Comparison of ENCODE assay signal across 13 cellular contexts in genomic region chr6:137731960-137732616, GRCh38.
A peak's percentile ranks its signal among the peaks of the same experiment; 100 is the strongest.
DNase-seq lines count a peak whose midpoint lies in the region; ATAC-seq and TF ChIP-seq lines count a peak whose summit lies in the region.
"Had no signal": no experiment of that assay in that cellular context is flagged by ENCODE, and none has a peak within 500 bp of the region (broad histone marks: within the 10 kb centered on the region; RNA-seq: fewer than 3 reads in every experiment).

No MANE protein-coding gene starts in this region.

- ATAC-seq in HCT116 (peak; percentile 44; the same call in 1 of the 2 replicates), GM21737 (IDR thresholded peaks at IDR 0.05; ENCODE audit: unreplicated experiment) (no peak)

- H3K79me2 ChIP-seq in HCT116 (ENCODE audit: insufficient read depth, low read length) (no peaks in the 10 kb centered on the region), PC-9 (ENCODE audit: low read depth) (no peaks in the 10 kb centered on the region)

- H3K9ac ChIP-seq in HCT116 (ENCODE audit: low read length) (no peak overlapping the region), skeletal muscle satellite cell (ENCODE audit: low read depth, low read length) (peak overlapping the region; percentile 17)

- H2AFZ ChIP-seq in HCT116 (ENCODE audit: low read depth, low read length, poor library complexity, severe bottlenecking) (peak overlapping the region; percentile 79), PC-9 (peak overlapping the region; percentile 10; the same call in 1 of the 2 replicates)

- H3K4me3 ChIP-seq in HCT116 (replicated peaks in 1 of 2; ENCODE audit: low read depth in 1 of 2, low read length in 2 of 2) = no peak overlapping the region
- H3K4me3 ChIP-seq in PC-9 = no peak overlapping the region
- peak overlapping the region; percentile 6 for H3K4me3 ChIP-seq in skeletal muscle satellite cell (ENCODE audit: low read length)
- H3K4me3 ChIP-seq in BE2C (ENCODE audit: low read depth, low read length) = no peak overlapping the region
- H3K4me3 ChIP-seq in Peyer's patch = no peak overlapping the region
- H3K4me3 ChIP-seq: transverse colon had no signal

- intact Hi-C loops in HCT116 (cut with micrococcal nuclease) (no loop called here), PC-9 (cut with micrococcal nuclease; ENCODE audit: unreplicated experiment) (no loop called here)

- H3K9me3 ChIP-seq in HCT116 (ENCODE audit: control insufficient read depth in 1 of 2, insufficient read depth in 1 of 2, low read depth in 1 of 2, low read length in 2 of 2) (no peaks in the 10 kb centered on the region), PC-9 (ENCODE audit: insufficient read depth, low read depth) (no peaks in the 10 kb centered on the region), skeletal muscle satellite cell (replicated peaks; ENCODE audit: low read length) (no peaks in the 10 kb centered on the region), BE2C (no peaks in the 10 kb centered on the region), Peyer's patch (no peaks in the 10 kb centered on the region)
- H3K9me3 ChIP-seq: transverse colon had no signal

- no peak for TF ChIP-seq RAD21 in HCT116 (IDR thresholded peaks at IDR 0.05; ENCODE audit: low read depth)

- no TSS peak for BruUV-seq in HCT116 (replicated peaks; lab: Mats Ljungman, UMichigan)
- no TSS peak for BruUV-seq in PC-9 (replicated peaks; lab: Mats Ljungman, UMichigan)

- H3K27ac ChIP-seq in HCT116 (ENCODE audit: low read depth, low read length) (no peak overlapping the region), PC-9 (peak overlapping the region; percentile 49), epithelial cell of prostate (peak overlapping the region; percentile 60), Peyer's patch (no peak overlapping the region)

- POLR2A ChIA-PET in HCT116 (lab: Charles Lee) (interaction anchor here (0.6 kb wide), 1 partner anchor 26 kb away, joined by 3 read pairs; no protein-coding TSS in a partner anchor), PC-9 (lab: Charles Lee; ENCODE audit: unreplicated experiment) (interaction anchor here (0.6 kb wide), 1 partner anchor 749 kb away, joined by 5 read pairs; no protein-coding TSS in a partner anchor)

- RAD21 ChIA-PET in HCT116 (lab: Charles Lee; ENCODE audit: low non-redundant PET in 1 of 2, low total read pairs in 2 of 2, uncharacterized antibody in 2 of 2, unreplicated experiment in 2 of 2) = no interaction called here

- H3K4me1 ChIP-seq in HCT116 (ENCODE audit: control insufficient read depth in 1 of 2, insufficient read depth in 2 of 2, low read length in 2 of 2) (peaks cover 0 to 14% of the 10 kb centered on the region in 2 experiments; a peak in 2 of 4 replicates), PC-9 (replicated peaks; ENCODE audit: insufficient read depth) (peaks cover 59% of the 10 kb centered on the region), skeletal muscle satellite cell (ENCODE audit: control insufficient read depth, insufficient read depth, low read length) (peaks cover 41% of the 10 kb centered on the region), BE2C (no peaks in the 10 kb centered on the region), Peyer's patch (no peaks in the 10 kb centered on the region)

- CTCF ChIA-PET in HCT116 (lab: Charles Lee) = interaction anchor here (0.9 kb wide), 1 partner anchor 24 kb away, joined by 3 read pairs; no protein-coding TSS in a partner anchor
- CTCF ChIA-PET in PC-9 (lab: Charles Lee) = no interaction called here

- H3K36me3 ChIP-seq in HCT116 (ENCODE audit: control insufficient read depth in 1 of 2, insufficient read depth in 2 of 2, low read length in 2 of 2) (no peaks in the 10 kb centered on the region), PC-9 (ENCODE audit: low read depth) (no peaks in the 10 kb centered on the region), skeletal muscle satellite cell (ENCODE audit: insufficient read depth, low read length) (no peaks in the 10 kb centered on the region), BE2C (no peaks in the 10 kb centered on the region), Peyer's patch (no peaks in the 10 kb centered on the region)
- H3K36me3 ChIP-seq: transverse colon had no signal

- no peaks in the 10 kb centered on the region for H3K27me3 ChIP-seq in HCT116 (ENCODE audit: insufficient read depth, low read length)
- no peaks in the 10 kb centered on the region for H3K27me3 ChIP-seq in PC-9 (ENCODE audit: insufficient read depth, low read depth)
- no peaks in the 10 kb centered on the region for H3K27me3 ChIP-seq in skeletal muscle satellite cell (ENCODE audit: control insufficient read depth, insufficient read depth, low read length)
- no peaks in the 10 kb centered on the region for H3K27me3 ChIP-seq in BE2C
- H3K27me3 ChIP-seq in Peyer's patch = no peaks in the 10 kb centered on the region
- H3K27me3 ChIP-seq: transverse colon had no signal

- peak overlapping the region; percentile 33 for H3K4me2 ChIP-seq in HCT116 (ENCODE audit: low read length)
- H3K4me2 ChIP-seq in PC-9 = peak overlapping the region; percentile 39
- peak overlapping the region; percentile 60 for H3K4me2 ChIP-seq in skeletal muscle satellite cell (ENCODE audit: low read length)

- H3K9me2 ChIP-seq in HCT116 (ENCODE audit: insufficient read depth) (no peaks in the 10 kb centered on the region), PC-9 (ENCODE audit: insufficient read depth) (no peaks in the 10 kb centered on the region)

- no peak for TF ChIP-seq CTCF in HCT116 (IDR thresholded peaks at IDR 0.05 in 2 of 3, conservative IDR thresholded peaks at IDR 0.05 in 1 of 3; ENCODE audit: borderline replicate concordance in 1 of 3, insufficient read depth in 1 of 3, low read depth in 2 of 3, low read length in 2 of 3)
- no peak for TF ChIP-seq CTCF in PC-9 (conservative IDR thresholded peaks at IDR 0.05)
- TF ChIP-seq CTCF in BE2C (IDR thresholded peaks at IDR 0.05; ENCODE audit: low read depth, low read length) = no peak
- no peak for TF ChIP-seq CTCF in Peyer's patch (IDR thresholded peaks at IDR 0.05)

- H3F3A ChIP-seq in PC-9 (ENCODE audit: insufficient read depth, low read depth) = peaks cover 59% of the 10 kb centered on the region

- DNase-seq in HCT116 (ENCODE audit: low read depth, low spot score) (no peak), PC-9 (peak in 1 of 2 experiments; percentile 87), epithelial cell of prostate (ENCODE audit: low read depth, low spot score) (no peak), NCI-H1417 treated with DMSO at 0.1 percent for 48 hours (lab: John Stamatoyannopoulos, UW) (no peak), BE2C (no peak), Peyer's patch (no peak)
- DNase-seq: anterior cingulate cortex, GDM1, NCI-H1048, NCI-H526, transverse colon had no signal

- H4K20me1 ChIP-seq in HCT116 (ENCODE audit: insufficient read depth) (no peaks in the 10 kb centered on the region), PC-9 (ENCODE audit: insufficient read depth) (no peaks in the 10 kb centered on the region)

- TF ChIP-seq POLR2A in HCT116 (IDR thresholded peaks at IDR 0.05; ENCODE audit: borderline replicate concordance, extremely low read depth, insufficient read depth, insufficient read length) = no peak
- TF ChIP-seq POLR2A in Peyer's patch (IDR thresholded peaks at IDR 0.05) = no peak

TF ChIP-seq in HCT116, 20 proteins besides CTCF, POLR2A, EP300 and RAD21:
- TF ChIP-seq POLR2AphosphoS5 (IDR thresholded peaks at IDR 0.05; ENCODE audit: low read depth, low read length) (no peak), SIN3A (IDR thresholded peaks at IDR 0.05; ENCODE audit: low read depth) (no peak), TCF7L2 (IDR thresholded peaks at IDR 0.05; ENCODE audit: borderline replicate concordance, extremely low read depth, insufficient read depth, insufficient read length) (peak; percentile 76), JUND (IDR thresholded peaks at IDR 0.05) (peak; percentile 35; the same call in 1 of the 2 replicates), FOSL1 (IDR thresholded peaks at IDR 0.05; ENCODE audit: low read depth) (0 out of 2 replicates have a peak, but pooled peaks have one; percentile 34), ELF1 (IDR thresholded peaks at IDR 0.05; ENCODE audit: borderline replicate concordance, low read depth) (no peak), CEBPB (IDR thresholded peaks at IDR 0.05; ENCODE audit: low read depth) (peak; percentile 67)

Comparison
In these comparisons a context has a peak if more than half of its experiments do, and no peak if none do; other contexts are left out.
1. H3K27ac ChIP-seq: peak in PC-9 (single experiment) and epithelial cell of prostate (single experiment); none in HCT116 (single experiment) and Peyer's patch (0 of 4).
2. Peak in every context shown above with its lines, with median percentiles within 50 percentile points of each other: H3K4me2 ChIP-seq.